Comparison of ENCODE assay signal across 8 cellular contexts in genomic region chr16:88569614-88569984, GRCh38. TPM values are rescaled to one million over a fixed set of nuclear protein-coding genes. Genes with fewer than 3 reads are reported as not detected.
DNase-seq lines count a peak whose midpoint lies in the region; ATAC-seq and TF ChIP-seq lines count a peak whose summit lies in the region.

No MANE protein-coding gene starts in this region.

- no peak for TF ChIP-seq CTCF in activated CD8-positive, alpha-beta T cell treated with anti-CD3 and anti-CD28 coated beads for 36 hours (IDR thresholded peaks at IDR 0.05)
- TF ChIP-seq CTCF in right atrium auricular region (IDR thresholded peaks at IDR 0.05), result no peak

- H3K27ac Mint-ChIP-seq in activated CD8-positive, alpha-beta T cell treated with anti-CD3 and anti-CD28 coated beads for 36 hours, result peak overlapping the region; percentile 44

- H3K4me3 ChIP-seq in right atrium auricular region (peak overlapping the region; percentile 94 to 95), skeletal muscle satellite cell (ENCODE audit: low read length) (peak overlapping the region; percentile 95)

- H3K36me3 ChIP-seq in right atrium auricular region (no peaks in the 10 kb centered on the region), skeletal muscle satellite cell (ENCODE audit: insufficient read depth, low read length) (peaks cover 15% of the 10 kb centered on the region)

- ATAC-seq in Right ventricle myocardium inferior, result peak; percentile 49
- ATAC-seq in HG03159 (IDR thresholded peaks at IDR 0.05; ENCODE audit: unreplicated experiment), result peak; percentile 11
- ATAC-seq in activated CD8-positive, alpha-beta T cell treated with anti-CD3 and anti-CD28 coated beads for 36 hours, result peak; percentile 30

- POLR2A ChIA-PET in activated CD8-positive, alpha-beta T cell treated with anti-CD3 and anti-CD28 coated beads for 36 hours (lab: Charles Lee), result interaction anchor here (1.0 to 2.0 kb wide), 8 partner anchors 9 to 139 kb away, joined by 3 to 14 read pairs (median 4); no protein-coding TSS in a partner anchor

- H3K27ac ChIP-seq in right atrium auricular region, result peak overlapping the region; percentile 64 to 79

- peak overlapping the region; percentile 70 for H3K4me3 Mint-ChIP-seq in activated CD8-positive, alpha-beta T cell treated with anti-CD3 and anti-CD28 coated beads for 36 hours

- CTCF ChIA-PET in activated CD8-positive, alpha-beta T cell treated with anti-CD3 and anti-CD28 coated beads for 36 hours (lab: Charles Lee), result interaction anchor here (0.8 to 2.4 kb wide), 3 partner anchors 9 to 132 kb away, joined by 3 to 9 read pairs (median 4); no protein-coding TSS in a partner anchor

- H3K27me3 Mint-ChIP-seq in activated CD8-positive, alpha-beta T cell treated with anti-CD3 and anti-CD28 coated beads for 36 hours, result no peaks in the 10 kb centered on the region

- peak overlapping the region; percentile 98 for H3K4me2 ChIP-seq in skeletal muscle satellite cell (ENCODE audit: low read length)

- intact Hi-C loops in Right ventricle myocardium inferior (cut with DNase I), result no loop called here
- intact Hi-C loops in cardiac septum (cut with DNase I), result loop anchor here (10.0 kb wide), 1 partner anchor 805 kb away; the partner anchor contains the start of gene KLHDC4
- intact Hi-C loops in activated CD8-positive, alpha-beta T cell treated with anti-CD3 and anti-CD28 coated beads for 36 hours (cut with micrococcal nuclease), result no loop called here

- H3K27me3 ChIP-seq in right atrium auricular region, result no peaks in the 10 kb centered on the region
- H3K27me3 ChIP-seq in skeletal muscle satellite cell (ENCODE audit: control insufficient read depth, insufficient read depth, low read length), result no peaks in the 10 kb centered on the region

- H3K9ac ChIP-seq in skeletal muscle satellite cell (ENCODE audit: low read depth, low read length), result peak overlapping the region; percentile 95

- DNase-seq in Right ventricle myocardium inferior (ENCODE audit: missing footprints) (peak; percentile 74), cardiac septum (ENCODE audit: low spot score) (no peak), right atrium auricular region (ENCODE audit: low spot score) (no peak), NCI-H1092 (lab: John Stamatoyannopoulos, UW) (no peak)
- DNase-seq in activated CD8-positive, alpha-beta T cell treated with anti-CD3 and anti-CD28 coated beads for 36 hours, result no peak
- no peak for DNase-seq in NK-92 treated with Interleukin-12 subunit alpha and Interleukin-12 subunit beta, amount 100 ng/mL, for 24 hours (lab: John Stamatoyannopoulos, UW)

- peaks cover 15% of the 10 kb centered on the region for H3K36me3 Mint-ChIP-seq in activated CD8-positive, alpha-beta T cell treated with anti-CD3 and anti-CD28 coated beads for 36 hours (ENCODE audit: low read depth)

- H3K4me1 ChIP-seq in right atrium auricular region (peaks cover 0 to 26% of the 10 kb centered on the region in 2 donors), skeletal muscle satellite cell (ENCODE audit: control insufficient read depth, insufficient read depth, low read length) (peaks cover 23% of the 10 kb centered on the region)

- H3K9me3 Mint-ChIP-seq in activated CD8-positive, alpha-beta T cell treated with anti-CD3 and anti-CD28 coated beads for 36 hours, result no peaks in the 10 kb centered on the region

- H3K4me1 Mint-ChIP-seq in activated CD8-positive, alpha-beta T cell treated with anti-CD3 and anti-CD28 coated beads for 36 hours (ENCODE audit: low read depth), result peaks cover 35% of the 10 kb centered on the region

- H3K9me3 ChIP-seq in right atrium auricular region, result no peaks in the 10 kb centered on the region
- no peaks in the 10 kb centered on the region for H3K9me3 ChIP-seq in skeletal muscle satellite cell (replicated peaks; ENCODE audit: low read length)

RNA-seq across cellular contexts. Expression of gene ZC3H18, which starts 0.6 kb away (rescaled TPM):
- total RNA-seq in Right ventricle myocardium inferior, result 23.9 TPM
- 20.6 TPM for total RNA-seq in cardiac septum
- 10 to 100 TPM; 67.7 to 73.5 TPM for total RNA-seq in activated CD8-positive, alpha-beta T cell treated with anti-CD3 and anti-CD28 coated beads for 36 hours
- 10 to 100 TPM in 1 of 2 donors, 1 to 10 TPM in 1; 7.9 to 10.0 TPM for total RNA-seq in right atrium auricular region
- 14.7 and 15.9 TPM in 2 replicates for total RNA-seq in skeletal muscle satellite cell (2012; rRNA removed)
